ENCODE assay signal across 26 cellular contexts in the genomic region with DNA sequence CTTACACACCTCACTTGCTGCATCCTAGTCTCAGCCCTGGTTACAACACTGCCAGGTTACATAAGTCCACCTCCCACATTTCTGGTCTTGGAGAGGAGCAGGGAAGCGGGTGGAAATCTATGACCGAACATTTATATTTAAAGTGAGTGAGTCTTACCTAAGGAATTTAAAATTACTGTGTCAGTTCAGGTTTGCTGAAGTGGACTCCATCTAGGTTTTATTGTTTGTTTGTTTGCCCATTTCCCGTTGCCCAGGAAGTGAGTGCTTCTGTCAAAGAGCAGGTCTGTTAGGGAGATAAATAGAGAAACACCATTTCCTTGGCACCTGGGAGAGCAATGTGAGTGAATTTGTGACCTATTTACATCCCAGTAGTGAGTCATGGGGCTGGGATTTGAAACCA.
DNase-seq lines count a peak whose midpoint lies in the region; ATAC-seq, FAIRE-seq and TF ChIP-seq lines count a peak whose summit lies in the region.
"Had no signal": no experiment of that assay in that cellular context is flagged by ENCODE, and none has a peak within 500 bp of the region (broad histone marks: within the 10 kb centered on the region; RNA-seq: fewer than 3 reads in every experiment).

No MANE protein-coding gene starts in this region.

- H3T11ph ChIP-seq in H9 (ENCODE audit: low read length), result no peak overlapping the region

- H3K27me3 Mint-ChIP-seq in H9 (ENCODE audit: low read depth), result peaks cover 4% of the 10 kb centered on the region
- H3K27me3 Mint-ChIP-seq: dendritic cell treated with granulocyte-macrophage colony-stimulating factor and Interleukin-4, amounts not matched to agents 40 ng/mL and 50 ng/mL, for 4 days had no signal

- H3K4me1 ChIP-seq in H9 (ENCODE audit: insufficient read depth, low read length) (peaks cover 5% of the 10 kb centered on the region; the same call in 1 of the 2 replicates), H1 (replicated peaks in 1 of 4; ENCODE audit: control insufficient read depth in 3 of 4, insufficient read depth in 4 of 4, low read length in 3 of 4) (peaks cover 0 to 11% (median 2%) of the 10 kb centered on the region in 4 experiments; a peak in 5 of 7 replicates)
- H3K4me1 ChIP-seq: upper lobe of left lung had no signal

- no peak overlapping the region for H2BK20ac ChIP-seq in H9 (ENCODE audit: low read depth, low read length, poor library complexity, severe bottlenecking)
- no peak overlapping the region for H2BK20ac ChIP-seq in H1 (ENCODE audit: low read length)

- TF ChIP-seq RAD21 in H1 (IDR thresholded peaks at IDR 0.05 in 1 of 2, conservative IDR thresholded peaks at IDR 0.05 in 1 of 2; ENCODE audit: low read depth in 2 of 2, low read length in 2 of 2), result no peak

- no peak for TF ChIP-seq CTCF in H9 (conservative IDR thresholded peaks at IDR 0.05)
- no peak for TF ChIP-seq CTCF in H1 (IDR thresholded peaks at IDR 0.05; ENCODE audit: control extremely low read depth in 1 of 3, insufficient read depth in 1 of 3, low read depth in 1 of 3, low read length in 3 of 3)

- H3K9me3 Mint-ChIP-seq in H9, result no peaks in the 10 kb centered on the region

- H3K18ac ChIP-seq in H9 (ENCODE audit: insufficient read length, low read depth, low read length) (peak overlapping the region; percentile 28), H1 (ENCODE audit: extremely low read depth, low read length) (no peak overlapping the region)

- POLR2A ChIA-PET in H1 (lab: Charles Lee; ENCODE audit: partially characterized antibody), result no interaction called here

- TF ChIP-seq POLR2A in H1 (IDR thresholded peaks at IDR 0.05; ENCODE audit: control extremely low read depth in 1 of 2, low read depth in 2 of 2, low read length in 2 of 2), result no peak

- H3K9me3 ChIP-seq in H9 (ENCODE audit: control insufficient read depth, low read depth, low read length), result no peaks in the 10 kb centered on the region
- peaks cover 0 to 4% of the 10 kb centered on the region in 2 experiments; a peak in 2 of 4 replicates for H3K9me3 ChIP-seq in H1 (ENCODE audit: insufficient read depth in 2 of 2, low read depth in 1 of 2, low read length in 1 of 2)
- H3K9me3 ChIP-seq: upper lobe of left lung had no signal

- H4K5ac ChIP-seq in H9 (ENCODE audit: insufficient read length, low read depth, low read length), result no peak overlapping the region
- no peak overlapping the region for H4K5ac ChIP-seq in H1 (ENCODE audit: insufficient read length, low read depth, low read length)

- H3K79me1 ChIP-seq in H9 (ENCODE audit: insufficient read depth, low read depth, low read length, poor library complexity, severe bottlenecking), result no peaks in the 10 kb centered on the region
- no peaks in the 10 kb centered on the region for H3K79me1 ChIP-seq in H1 (ENCODE audit: low read depth, low read length)

- DNase-seq in H9 (peak; percentile 30), NCI-H2196 (lab: John Stamatoyannopoulos, UW; ENCODE audit: unreplicated experiment) (peak; percentile 15), H1 (ENCODE audit: low read depth in 1 of 2, low spot score in 2 of 2) (no peak), iPS DF 19.7 (ENCODE audit: low read depth, low spot score) (peak; percentile 60), Ammon's horn (ENCODE audit: low spot score) (no peak), NCI-H1092 treated with DMSO at 0.1 percent for 48 hours (lab: John Stamatoyannopoulos, UW) (no peak)
- DNase-seq: activated CD8-positive, alpha-beta T cell treated with anti-CD3 and anti-CD28 coated beads, Interleukin-2, amount 10 ng/mL, durations not matched to agents 7 days and 5 days; activated T-cell treated with anti-CD3 and anti-CD28 coated beads, Interleukin-2, amount 50 U/mL, for 1 hour; EL; hypothalamus; mesenchymal stem cell; naive B cell; NCI-H1048; NCI-H2107; NCI-H82; occipital lobe; stimulated activated CD4-positive, alpha-beta T cell treated with anti-CD3 and anti-CD28 coated beads, Interleukin-4, amount 100 ng/mL, for 4 hours; T-helper 9 cell; upper lobe of left lung had no signal

- no peak overlapping the region for H3K4ac ChIP-seq in H9 (ENCODE audit: low read depth, low read length)
- no peak overlapping the region for H3K4ac ChIP-seq in H1 (replicated peaks; ENCODE audit: insufficient read length, low read depth, low read length)

- no peak overlapping the region for H3K23ac ChIP-seq in H9 (ENCODE audit: insufficient read length, low read depth, low read length)
- no peak overlapping the region for H3K23ac ChIP-seq in H1 (ENCODE audit: insufficient read length)

- H3K79me2 ChIP-seq in H9 (ENCODE audit: insufficient read depth, low read length) (no peaks in the 10 kb centered on the region), H1 (ENCODE audit: control insufficient read depth in 1 of 2, insufficient read depth in 2 of 2, low read length in 2 of 2) (no peaks in the 10 kb centered on the region)

- ATAC-seq in HG02870 (IDR thresholded peaks at IDR 0.05; ENCODE audit: unreplicated experiment) (no peak), HG03439 (IDR thresholded peaks at IDR 0.05; ENCODE audit: unreplicated experiment) (no peak)
- ATAC-seq: activated CD8-positive, alpha-beta T cell treated with anti-CD3 and anti-CD28 coated beads, Interleukin-2, amount 10 ng/mL, durations not matched to agents 7 days and 5 days had no signal

- H4K91ac ChIP-seq in H9 (ENCODE audit: insufficient read length, low read depth, low read length), result no peak overlapping the region
- H4K91ac ChIP-seq in H1 (replicated peaks; ENCODE audit: insufficient read length, low read length), result peak overlapping the region; percentile 92

- H2AK5ac ChIP-seq in H9 (ENCODE audit: insufficient read length, low read length) (no peak overlapping the region), H1 (ENCODE audit: low read depth, low read length) (no peak overlapping the region)

- no peaks in the 10 kb centered on the region for H3K27me3 ChIP-seq in H9 (ENCODE audit: insufficient read depth, low read length)
- H3K27me3 ChIP-seq in H1 (replicated peaks in 1 of 4; ENCODE audit: control insufficient read depth in 3 of 4, extremely low read depth in 1 of 4, insufficient read depth in 3 of 4, low read length in 3 of 4), result no peaks in the 10 kb centered on the region
- H3K27me3 ChIP-seq: upper lobe of left lung had no signal

- no peaks in the 10 kb centered on the region for H3K36me3 ChIP-seq in H1 (ENCODE audit: control insufficient read depth in 2 of 4, insufficient read depth in 4 of 4, low read length in 3 of 4)
- H3K36me3 ChIP-seq: upper lobe of left lung had no signal

- TF ChIP-seq EP300 in H1 (IDR thresholded peaks at IDR 0.05; ENCODE audit: borderline replicate concordance in 1 of 2, low read depth in 2 of 2, low read length in 2 of 2), result no peak

- no peak overlapping the region for H2BK15ac ChIP-seq in H9 (ENCODE audit: low read depth, low read length)
- H2BK15ac ChIP-seq in H1 (ENCODE audit: low read length), result no peak overlapping the region

- no peak overlapping the region for H3K56ac ChIP-seq in H9 (ENCODE audit: insufficient read length, low read depth, low read length)
- H3K56ac ChIP-seq in H1 (replicated peaks; ENCODE audit: insufficient read length, low read depth, low read length), result no peak overlapping the region

- H4K20me1 ChIP-seq in H9 (ENCODE audit: control insufficient read depth, insufficient read depth, insufficient read length) (no peaks in the 10 kb centered on the region), H1 (replicated peaks in 1 of 2; ENCODE audit: control insufficient read depth in 1 of 2, insufficient read depth in 2 of 2, low read length in 2 of 2) (no peaks in the 10 kb centered on the region)

- H3K27ac Mint-ChIP-seq in H9, result no peak overlapping the region; a peak in 1 of 7 replicates
- H3K27ac Mint-ChIP-seq: activated CD8-positive, alpha-beta T cell treated with anti-CD3 and anti-CD28 coated beads, Interleukin-2, amount 10 ng/mL, durations not matched to agents 7 days and 5 days; dendritic cell treated with granulocyte-macrophage colony-stimulating factor and Interleukin-4, amounts not matched to agents 40 ng/mL and 50 ng/mL, for 4 days had no signal

- no CpG with 5 or more reads among the region's 3 CpGs for WGBS in H9 (ENCODE audit: extremely low coverage, insufficient read length, low lambda C conversion rate)
- 79% methylated on average over 3 of the region's 3 CpGs; no CpG with 5 or more reads in 1 of the 2 experiments for WGBS in H1 (ENCODE audit: extremely low coverage in 1 of 2, insufficient coverage in 1 of 2, insufficient read length in 1 of 2, insufficient replicate concordance in 2 of 2, low coverage in 1 of 2, low lambda C conversion rate in 2 of 2, missing lambda C conversion rate in 1 of 2), 2 experiments

- H3K9ac ChIP-seq in H9 (ENCODE audit: extremely low read depth, insufficient read length, low read length), result no peak overlapping the region
- peak overlapping the region in 1 of 4 experiments; percentile 28; a peak in 1 of 7 replicates for H3K9ac ChIP-seq in H1 (replicated peaks in 1 of 4; ENCODE audit: extremely low read depth in 1 of 4, low read depth in 3 of 4, low read length in 3 of 4)
- H3K9ac ChIP-seq: KMS-11 had no signal

- no peak for FAIRE-seq in H1 (lab: Jason Lieb, UNC)
- FAIRE-seq: endothelial cell of umbilical vein, keratinocyte, RCC 7860 had no signal

- H2BK120ac ChIP-seq in H9 (ENCODE audit: low read depth, low read length, poor library complexity, severe bottlenecking), result no peak overlapping the region
- no peak overlapping the region for H2BK120ac ChIP-seq in H1 (replicated peaks; ENCODE audit: low read depth, low read length)

- H3K4me3 Mint-ChIP-seq in H9, result no peak overlapping the region
- H3K4me3 Mint-ChIP-seq: activated CD8-positive, alpha-beta T cell treated with anti-CD3 and anti-CD28 coated beads, Interleukin-2, amount 10 ng/mL, durations not matched to agents 7 days and 5 days; dendritic cell treated with granulocyte-macrophage colony-stimulating factor and Interleukin-4, amounts not matched to agents 40 ng/mL and 50 ng/mL, for 4 days; naive B cell had no signal

- H3K4me1 Mint-ChIP-seq in H9, result peaks cover 16 to 32% of the 10 kb centered on the region in 2 experiments
- H3K4me1 Mint-ChIP-seq: naive B cell had no signal

- H2AFZ ChIP-seq in H9 (ENCODE audit: low read length), result no peak overlapping the region
- peak overlapping the region; percentile 78 for H2AFZ ChIP-seq in H1 (ENCODE audit: low read length)

- H4K8ac ChIP-seq in H9 (replicated peaks; ENCODE audit: insufficient read length, low read depth, low read length), result no peak overlapping the region
- no peak overlapping the region for H4K8ac ChIP-seq in H1 (ENCODE audit: extremely low read depth, insufficient read depth, low read length)

- H3K27ac ChIP-seq in H9 (ENCODE audit: insufficient read length, low read depth, low read length) (peak overlapping the region; percentile 18), H1 (ENCODE audit: low read depth, low read length) (peak overlapping the region; percentile 37; the same call in 1 of the 2 replicates)
- H3K27ac ChIP-seq: KMS-11, upper lobe of left lung had no signal

- CTCF ChIA-PET in H1 (lab: Charles Lee; ENCODE audit: partially characterized antibody), result no interaction called here

- no peaks in the 10 kb centered on the region; a peak in 3 of 7 replicates for H3K36me3 Mint-ChIP-seq in H9 (ENCODE audit: insufficient read depth in 1 of 3, low read depth in 3 of 3)
- H3K36me3 Mint-ChIP-seq: naive B cell had no signal

- H3K14ac ChIP-seq in H9 (ENCODE audit: insufficient read depth, low read length) (peak overlapping the region; percentile 60; the same call in 1 of the 2 replicates), H1 (ENCODE audit: insufficient read length) (no peak overlapping the region)

- H2BK5ac ChIP-seq in H9 (ENCODE audit: insufficient read length, low read length), result no peak overlapping the region
- H2BK5ac ChIP-seq in H1 (ENCODE audit: low read depth, low read length), result peak overlapping the region; percentile 89

- H3K23me2 ChIP-seq in H9 (ENCODE audit: insufficient read length, low read depth, low read length, poor library complexity, severe bottlenecking), result no peaks in the 10 kb centered on the region
- no peaks in the 10 kb centered on the region for H3K23me2 ChIP-seq in H1 (ENCODE audit: low read depth, low read length)

- H3K4me2 ChIP-seq in H9 (ENCODE audit: insufficient read depth, insufficient read length, low read length) (no peak overlapping the region), H1 (ENCODE audit: insufficient read depth in 1 of 2, low read depth in 2 of 2, low read length in 2 of 2) (no peak overlapping the region)
- H3K4me2 ChIP-seq: KMS-11 had no signal

- H3K4me3 ChIP-seq in H1 (ENCODE audit: extremely low read depth in 1 of 4, insufficient read depth in 2 of 4, low read depth in 3 of 4, low read length in 4 of 4), result no peak overlapping the region
- H3K4me3 ChIP-seq: upper lobe of left lung had no signal

- H2BK12ac ChIP-seq in H9 (ENCODE audit: insufficient read length, low read depth, low read length) (no peak overlapping the region), H1 (ENCODE audit: low read depth, low read length) (peak overlapping the region; percentile 91; the same call in 1 of the 2 replicates)

Comparison
In these comparisons a context has a peak if more than half of its experiments do, and no peak if none do; other contexts are left out.
1. DNase-seq: peak in H9 (single experiment), NCI-H2196 (single experiment) and iPS DF 19.7 (single experiment); none in H1 (0 of 2), Ammon's horn (single experiment) and NCI-H1092 treated with DMSO at 0.1 percent for 48 hours (single experiment).